In the genomic region with DNA sequence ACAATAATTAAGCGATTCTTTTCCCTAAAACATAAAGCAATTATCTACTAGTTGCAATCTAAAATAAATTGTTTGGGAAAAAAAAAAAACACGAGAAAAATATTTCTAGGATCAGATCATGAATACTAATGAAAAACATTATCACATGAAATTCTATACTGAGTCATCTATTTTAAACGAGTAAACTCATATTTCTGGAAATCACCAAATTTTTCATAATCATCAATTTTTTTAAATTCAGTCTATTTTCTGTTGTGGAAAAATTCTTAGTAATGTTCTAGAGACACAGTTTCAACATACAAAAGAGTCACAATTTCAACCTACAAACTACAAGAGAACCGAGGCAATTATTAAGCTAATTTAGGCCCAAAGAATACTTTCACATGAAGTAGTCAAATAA, we compare ENCODE assay signal across 3 cellular contexts.
TF ChIP-seq lines count a peak whose summit lies in the region.

No MANE protein-coding gene starts in this region.

TF ChIP-seq in HepG2, 621 proteins besides CTCF, POLR2A, EP300 and RAD21:
- TF ChIP-seq MAFK (conservative IDR thresholded peaks at IDR 0.05 in 1 of 2, IDR thresholded peaks at IDR 0.05 in 1 of 2; ENCODE audit: low read length in 2 of 2) (peak in 1 of 2 experiments; percentile 62; a peak in 2 of 4 replicates), MAFF (IDR thresholded peaks at IDR 0.05; ENCODE audit: low read depth, low read length) (0 out of 2 replicates have a peak, but pooled peaks have one; percentile 10), ZNF614 (CRISPR knock-in tag; IDR thresholded peaks at IDR 0.05; ENCODE audit: borderline replicate concordance) (no peak)

TF ChIP-seq in IMR-90, 13 proteins besides CTCF, POLR2A, EP300 and RAD21:
- TF ChIP-seq ELK1 (IDR thresholded peaks at IDR 0.05; ENCODE audit: borderline replicate concordance, low read depth, low read length) (no peak), MAFK (IDR thresholded peaks at IDR 0.05; ENCODE audit: low read depth, low read length) (0 out of 2 replicates have a peak, but pooled peaks have one; percentile 25)

TF ChIP-seq in K562, 482 proteins besides CTCF, POLR2A, EP300 and RAD21:
- TF ChIP-seq PML (IDR thresholded peaks at IDR 0.05; ENCODE audit: low read length), result no peak
- TF ChIP-seq CHCHD3 (CRISPR knock-in tag; IDR thresholded peaks at IDR 0.05), result no peak
- peak; percentile 25; the same call in 1 of the 2 replicates for TF ChIP-seq C11orf30 (IDR thresholded peaks at IDR 0.05; ENCODE audit: low read depth)
- TF ChIP-seq ZNF316 (IDR thresholded peaks at IDR 0.05), result peak; percentile 70
- no peak for TF ChIP-seq STAG1 (CRISPR knock-in tag; IDR thresholded peaks at IDR 0.05; ENCODE audit: borderline replicate concordance)
